In genomic region chr1:207981976-207982375, GRCh38 we compare ENCODE assay signal across 8 cellular contexts.
DNase-seq lines count a peak whose midpoint lies in the region; ATAC-seq, FAIRE-seq and TF ChIP-seq lines count a peak whose summit lies in the region.

No MANE protein-coding gene starts in this region.

- intact Hi-C loops in HCT116 (cut with micrococcal nuclease), result no loop called here

- no peaks in the 10 kb centered on the region for H3K9me2 ChIP-seq in HCT116 (ENCODE audit: insufficient read depth)

- CTCF ChIA-PET in HCT116 (lab: Charles Lee), result interaction anchor here (0.8 to 1.6 kb wide), 7 partner anchors 10 to 184 kb away, joined by 3 to 8 read pairs (median 4); no protein-coding TSS in a partner anchor

- H3K36me3 Mint-ChIP-seq in activated T-helper 17 cell treated with anti-CD3 and anti-CD28 coated beads, Interleukin-2, amount 50 U/mL, for 72 hours (ENCODE audit: low read depth), result no peaks in the 10 kb centered on the region

- H3K27me3 Mint-ChIP-seq in activated T-helper 17 cell treated with anti-CD3 and anti-CD28 coated beads, Interleukin-2, amount 50 U/mL, for 72 hours, result peaks cover 29% of the 10 kb centered on the region

- H3K9me3 ChIP-seq in DND-41 (ENCODE audit: insufficient read depth, low read length, severe bottlenecking) (no peaks in the 10 kb centered on the region), HCT116 (ENCODE audit: control insufficient read depth in 1 of 2, insufficient read depth in 1 of 2, low read depth in 1 of 2, low read length in 2 of 2) (no peaks in the 10 kb centered on the region), keratinocyte (ENCODE audit: control insufficient read depth, low read depth, low read length) (no peaks in the 10 kb centered on the region)

- no peaks in the 10 kb centered on the region for H3K4me1 ChIP-seq in DND-41 (ENCODE audit: insufficient read depth, low read length)
- H3K4me1 ChIP-seq in HCT116 (ENCODE audit: control insufficient read depth in 1 of 2, insufficient read depth in 2 of 2, low read length in 2 of 2), result no peaks in the 10 kb centered on the region
- H3K4me1 ChIP-seq in keratinocyte (ENCODE audit: control insufficient read depth, extremely low read depth, insufficient read depth, low read length), result no peaks in the 10 kb centered on the region

- H3K4me3 Mint-ChIP-seq in activated T-helper 17 cell treated with anti-CD3 and anti-CD28 coated beads, Interleukin-2, amount 50 U/mL, for 72 hours, result no peak overlapping the region

- POLR2A ChIA-PET in HCT116 (lab: Charles Lee), result no interaction called here

- dilution Hi-C loops in keratinocyte (cut with MboI; ENCODE audit: extremely low pct_ligation_motif_present, low sequenced_read_pairs), result no loop called here

- no peaks in the 10 kb centered on the region for H3K4me1 Mint-ChIP-seq in activated T-helper 17 cell treated with anti-CD3 and anti-CD28 coated beads, Interleukin-2, amount 50 U/mL, for 72 hours

- no peak overlapping the region for H3K27ac Mint-ChIP-seq in activated T-helper 17 cell treated with anti-CD3 and anti-CD28 coated beads, Interleukin-2, amount 50 U/mL, for 72 hours

- peak; percentile 18 for DNase-seq in DND-41
- DNase-seq in HCT116 (ENCODE audit: low read depth, low spot score), result peak; percentile 23
- peak; percentile 28 for DNase-seq in RPMI7951 (ENCODE audit: low read depth)
- no peak for DNase-seq in keratinocyte (ENCODE audit: low read depth, low spot score)
- DNase-seq in AML-193 (lab: John Stamatoyannopoulos, UW), result no peak
- no peak for DNase-seq in activated gamma-delta T cell treated with Interleukin-2 at 50 U/mL for 16 hours
- DNase-seq in NCI-H2107 (lab: John Stamatoyannopoulos, UW), result no peak

- H2AFZ ChIP-seq in DND-41 (ENCODE audit: low read depth, low read length) (no peak overlapping the region), HCT116 (ENCODE audit: low read depth, low read length, poor library complexity, severe bottlenecking) (no peak overlapping the region), keratinocyte (ENCODE audit: control insufficient read depth, low read length) (no peak overlapping the region)

- H3K4me2 ChIP-seq in DND-41 (ENCODE audit: insufficient read depth, low read length) (no peak overlapping the region), HCT116 (ENCODE audit: low read length) (no peak overlapping the region), keratinocyte (ENCODE audit: control insufficient read depth, extremely low read depth, insufficient read depth, low read depth, low read length) (no peak overlapping the region)

- no peaks in the 10 kb centered on the region for H3K9me3 Mint-ChIP-seq in activated T-helper 17 cell treated with anti-CD3 and anti-CD28 coated beads, Interleukin-2, amount 50 U/mL, for 72 hours

- H3K36me3 ChIP-seq in DND-41 (ENCODE audit: insufficient read depth, low read length) (no peaks in the 10 kb centered on the region), HCT116 (ENCODE audit: control insufficient read depth in 1 of 2, insufficient read depth in 2 of 2, low read length in 2 of 2) (no peaks in the 10 kb centered on the region), keratinocyte (ENCODE audit: control insufficient read depth in 2 of 2, extremely low read depth in 1 of 2, insufficient read depth in 2 of 2, low read length in 2 of 2) (no peaks in the 10 kb centered on the region)

- H3K4me3 ChIP-seq in DND-41 (ENCODE audit: low read depth in 1 of 2, low read length in 2 of 2) (no peak overlapping the region), HCT116 (replicated peaks in 1 of 2; ENCODE audit: low read depth in 1 of 2, low read length in 2 of 2) (no peak overlapping the region), keratinocyte (ENCODE audit: control insufficient read depth in 2 of 3, extremely low read depth in 1 of 3, insufficient read depth in 2 of 3, low read depth in 1 of 3, low read length in 3 of 3) (no peak overlapping the region)

- H3K27ac ChIP-seq in DND-41 (ENCODE audit: low read length) (no peak overlapping the region), HCT116 (ENCODE audit: low read depth, low read length) (no peak overlapping the region), keratinocyte (ENCODE audit: control insufficient read depth, insufficient read depth, low read length) (no peak overlapping the region)

- TF ChIP-seq POLR2A in HCT116 (IDR thresholded peaks at IDR 0.05; ENCODE audit: borderline replicate concordance, extremely low read depth, insufficient read depth, insufficient read length), result no peak

- ATAC-seq in DND-41 (ENCODE audit: insufficient read depth, low read depth) (peak; percentile 80), HCT116 (peak; percentile 100)
- ATAC-seq in activated T-helper 17 cell treated with anti-CD3 and anti-CD28 coated beads, Interleukin-2, amount 50 U/mL, for 72 hours (replicated peaks), result no peak

- no peak overlapping the region for H3K9ac ChIP-seq in DND-41 (ENCODE audit: low read depth, low read length)
- H3K9ac ChIP-seq in HCT116 (ENCODE audit: low read length), result no peak overlapping the region
- H3K9ac ChIP-seq in keratinocyte (ENCODE audit: control insufficient read depth, extremely low read depth, insufficient read depth, low read length), result no peak overlapping the region

- no peaks in the 10 kb centered on the region for H3K9me1 ChIP-seq in keratinocyte (ENCODE audit: control insufficient read depth, extremely low read depth, insufficient read depth, low read length)

- peak; percentile 54 for TF ChIP-seq RAD21 in HCT116 (IDR thresholded peaks at IDR 0.05; ENCODE audit: low read depth)

- peak; percentile 60 for TF ChIP-seq CTCF in DND-41 (IDR thresholded peaks at IDR 0.05; ENCODE audit: borderline replicate concordance, extremely low read depth, low read length, poor library complexity, severe bottlenecking)
- TF ChIP-seq CTCF in HCT116 (IDR thresholded peaks at IDR 0.05 in 2 of 3, conservative IDR thresholded peaks at IDR 0.05 in 1 of 3; ENCODE audit: borderline replicate concordance in 1 of 3, insufficient read depth in 1 of 3, low read depth in 2 of 3, low read length in 2 of 3), result peak; percentile 18 to 90 (median 75); a peak in 4 of 6 replicates
- peak; percentile 37 to 67 (median 63) for TF ChIP-seq CTCF in keratinocyte (optimal IDR thresholded peaks at IDR 0.05 in 1 of 3, IDR thresholded peaks at IDR 0.05 in 1 of 3, conservative IDR thresholded peaks at IDR 0.05 in 1 of 3; ENCODE audit: extremely low read depth in 1 of 3, insufficient read depth in 2 of 3, low read length in 3 of 3)

- no TSS peak for BruUV-seq in HCT116 (replicated peaks; lab: Mats Ljungman, UMichigan)

- no peak for FAIRE-seq in keratinocyte (lab: Jason Lieb, UNC)

- RAD21 ChIA-PET in HCT116 (lab: Charles Lee; ENCODE audit: low non-redundant PET in 1 of 2, low total read pairs in 2 of 2, uncharacterized antibody in 2 of 2, unreplicated experiment in 2 of 2), result no interaction called here

- no peaks in the 10 kb centered on the region for H4K20me1 ChIP-seq in DND-41 (ENCODE audit: insufficient read depth, low read length)
- no peaks in the 10 kb centered on the region for H4K20me1 ChIP-seq in HCT116 (ENCODE audit: insufficient read depth)
- H4K20me1 ChIP-seq in keratinocyte (ENCODE audit: control insufficient read depth, extremely low read depth, insufficient read depth, low read length), result no peaks in the 10 kb centered on the region

- peaks cover 9% of the 10 kb centered on the region for H3K27me3 ChIP-seq in DND-41 (ENCODE audit: insufficient read depth, low read length, poor library complexity)
- no peaks in the 10 kb centered on the region for H3K27me3 ChIP-seq in HCT116 (ENCODE audit: insufficient read depth, low read length)
- peaks cover 14% of the 10 kb centered on the region for H3K27me3 ChIP-seq in keratinocyte (ENCODE audit: control insufficient read depth, extremely low read depth, insufficient read depth, low read length)

- no peaks in the 10 kb centered on the region for H3K79me2 ChIP-seq in DND-41 (ENCODE audit: insufficient read depth, low read length)
- no peaks in the 10 kb centered on the region for H3K79me2 ChIP-seq in HCT116 (ENCODE audit: insufficient read depth, low read length)
- H3K79me2 ChIP-seq in keratinocyte (ENCODE audit: control insufficient read depth, insufficient read depth, low read length), result no peaks in the 10 kb centered on the region

TF ChIP-seq in HCT116, 20 proteins besides CTCF, POLR2A, EP300 and RAD21 (continues in another document):
- TF ChIP-seq, protein P1, sequence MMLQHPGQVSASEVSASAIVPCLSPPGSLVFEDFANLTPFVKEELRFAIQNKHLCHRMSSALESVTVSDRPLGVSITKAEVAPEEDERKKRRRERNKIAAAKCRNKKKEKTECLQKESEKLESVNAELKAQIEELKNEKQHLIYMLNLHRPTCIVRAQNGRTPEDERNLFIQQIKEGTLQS (IDR thresholded peaks at IDR 0.05), result no peak
- TF ChIP-seq SIN3A (IDR thresholded peaks at IDR 0.05; ENCODE audit: low read depth) (no peak), ZNF274 (IDR thresholded peaks at IDR 0.05; ENCODE audit: low read depth, low read length) (no peak), ZBTB33 (IDR thresholded peaks at IDR 0.05; ENCODE audit: extremely low read depth, insufficient replicate concordance, low read length) (no peak), EZH2 (IDR thresholded peaks at IDR 0.05) (no peak)

Comparison
In these comparisons a context has a peak if more than half of its experiments do, and no peak if none do; other contexts are left out.
1. DNase-seq: peak in DND-41 (single experiment), HCT116 (single experiment) and RPMI7951 (single experiment); none in keratinocyte (single experiment), AML-193 (0 of 2), activated gamma-delta T cell treated with Interleukin-2 at 50 U/mL for 16 hours (single experiment) and NCI-H2107 (single experiment).
2. Peak in every context shown above with its lines, with median percentiles within 50 percentile points of each other: CTCF ChIP-seq.